In the genomic region with DNA sequence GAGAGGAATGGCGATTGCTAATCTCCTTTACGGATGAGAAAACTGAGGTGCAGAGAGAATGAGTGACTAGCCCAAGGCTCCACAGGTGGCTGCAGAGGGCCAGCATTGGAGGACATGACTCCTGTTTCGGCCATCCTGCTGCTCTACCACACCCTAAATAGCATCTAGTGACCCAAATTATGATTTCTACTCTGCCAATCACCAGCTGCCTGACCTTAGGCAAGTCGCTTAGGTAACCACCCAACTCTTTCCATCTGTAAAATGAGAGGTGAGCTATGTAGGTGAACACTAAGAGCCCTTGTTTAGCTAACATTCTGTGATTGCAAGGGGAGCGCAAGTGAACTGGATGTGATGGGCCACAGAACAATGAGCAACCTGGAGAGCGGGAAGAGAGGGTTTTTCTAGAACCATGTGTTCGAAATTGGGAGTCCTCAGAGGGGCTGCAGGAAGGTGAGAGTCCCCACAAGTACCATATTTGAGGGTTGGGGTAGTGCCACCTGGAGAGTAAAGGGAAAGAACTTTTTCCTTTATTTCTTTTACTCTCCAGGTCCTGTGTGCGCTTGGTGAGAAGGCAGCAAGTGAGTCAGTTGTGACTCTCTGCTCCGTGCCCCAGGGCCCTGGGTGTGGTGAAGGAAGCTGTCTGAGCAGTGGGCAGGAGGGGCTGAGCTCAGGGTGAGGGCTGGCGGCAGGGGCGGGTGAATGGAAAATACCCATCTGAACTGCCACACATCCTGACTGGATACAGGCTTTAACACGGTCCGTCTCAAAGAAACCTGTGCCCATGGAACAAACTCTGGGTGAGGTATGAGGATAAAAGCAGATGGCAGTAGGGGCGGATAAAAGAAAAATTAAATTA, we compare ENCODE assay signal across 11 cellular contexts. TPM values are rescaled to one million over a fixed set of nuclear protein-coding genes. Genes with fewer than 3 reads are reported as not detected.
DNase-seq lines count a peak whose midpoint lies in the region; ATAC-seq and TF ChIP-seq lines count a peak whose summit lies in the region.
"Had no signal": no experiment of that assay in that cellular context is flagged by ENCODE, and none has a peak within 500 bp of the region (broad histone marks: within the 10 kb centered on the region; RNA-seq: fewer than 3 reads in every experiment).

No MANE protein-coding gene starts in this region.

- POLR2A ChIA-PET in Panc1 (lab: Charles Lee): no interaction called here

- H3K9ac ChIP-seq in skeletal muscle satellite cell (ENCODE audit: low read depth, low read length): no peak overlapping the region

- DNase-seq in GM23338 (ENCODE audit: low spot score) (peak; percentile 40), Panc1 (ENCODE audit: low read depth, low spot score) (peak; percentile 72), DMS 273 (lab: John Stamatoyannopoulos, UW; ENCODE audit: unreplicated experiment) (no peak), SHP77 treated with DMSO at 0.1 percent for 48 hours (lab: John Stamatoyannopoulos, UW) (no peak)
- DNase-seq: NCI-H774 had no signal

- H3K4me2 ChIP-seq in GM23338 (peak overlapping the region; percentile 82), skeletal muscle satellite cell (ENCODE audit: low read length) (peak overlapping the region; percentile 95)

- CTCF ChIA-PET in Panc1 (lab: Charles Lee): interaction anchor here (0.7 kb wide), 1 partner anchor 20 kb away, joined by 3 read pairs; no protein-coding TSS in a partner anchor

- BruUV-seq in Panc1 (replicated peaks; lab: Mats Ljungman, UMichigan): TSS peak; percentile 48

- peaks cover 4% of the 10 kb centered on the region; the same call in 1 of the 3 replicates for H3K36me3 Mint-ChIP-seq in GM23338 (ENCODE audit: low read depth)
- H3K36me3 Mint-ChIP-seq: IgD-negative memory B cell had no signal

- peaks cover 10% of the 10 kb centered on the region for H3K4me1 Mint-ChIP-seq in GM23338

- no peaks in the 10 kb centered on the region for H3K36me3 ChIP-seq in GM23338 (ENCODE audit: insufficient read depth)
- H3K36me3 ChIP-seq in Panc1 (ENCODE audit: control insufficient read depth, insufficient read depth, low read length): no peaks in the 10 kb centered on the region
- no peaks in the 10 kb centered on the region for H3K36me3 ChIP-seq in skeletal muscle satellite cell (ENCODE audit: insufficient read depth, low read length)
- H3K36me3 ChIP-seq: cardiac muscle cell had no signal

- H3K27me3 ChIP-seq in GM23338 (ENCODE audit: insufficient read depth) (peaks cover 56% of the 10 kb centered on the region), Panc1 (ENCODE audit: control insufficient read depth, insufficient read depth, low read length) (no peaks in the 10 kb centered on the region), skeletal muscle satellite cell (ENCODE audit: control insufficient read depth, insufficient read depth, low read length) (no peaks in the 10 kb centered on the region)

- H3K27ac Mint-ChIP-seq in GM23338: no peak overlapping the region

- H4K20me1 ChIP-seq in GM23338 (replicated peaks; ENCODE audit: insufficient read depth): no peaks in the 10 kb centered on the region; the same call in 1 of the 2 replicates

- peak overlapping the region; percentile 94 for H3K4me3 Mint-ChIP-seq in GM23338

- H3K27me3 Mint-ChIP-seq in GM23338 (ENCODE audit: insufficient read depth, low read depth, poor library complexity): peaks cover 32% of the 10 kb centered on the region

- no peaks in the 10 kb centered on the region for H3K9me2 ChIP-seq in GM23338 (ENCODE audit: insufficient read depth)

- intact Hi-C loops in Panc1 (cut with micrococcal nuclease; ENCODE audit: unreplicated experiment): no loop called here

- peak overlapping the region; percentile 57 for H3K4me3 ChIP-seq in GM23338
- peak overlapping the region; percentile 61 to 74 for H3K4me3 ChIP-seq in Panc1 (ENCODE audit: low read depth in 2 of 2, low read length in 2 of 2)
- peak overlapping the region; percentile 16 for H3K4me3 ChIP-seq in skeletal muscle satellite cell (ENCODE audit: low read length)

- TF ChIP-seq CTCF in GM23338 (conservative IDR thresholded peaks at IDR 0.05; ENCODE audit: low read depth in 2 of 2) (no peak), Panc1 (IDR thresholded peaks at IDR 0.05) (no peak)

- H3K79me2 ChIP-seq in GM23338 (replicated peaks; ENCODE audit: insufficient read depth): no peaks in the 10 kb centered on the region; the same call in 1 of the 2 replicates

- H2AFZ ChIP-seq in GM23338: peak overlapping the region; percentile 47; the same call in 1 of the 2 replicates

- peaks cover 4% of the 10 kb centered on the region; the same call in 1 of the 3 replicates for H3K9me3 Mint-ChIP-seq in GM23338

- H3K4me1 ChIP-seq in GM23338 (ENCODE audit: insufficient read depth) (peaks cover 9% of the 10 kb centered on the region), Panc1 (ENCODE audit: control insufficient read depth, insufficient read depth, low read length) (peaks cover 13% of the 10 kb centered on the region), skeletal muscle satellite cell (ENCODE audit: control insufficient read depth, insufficient read depth, low read length) (peaks cover 20% of the 10 kb centered on the region)

- peaks cover 6% of the 10 kb centered on the region; the same call in 1 of the 2 replicates for H3F3A ChIP-seq in GM23338 (replicated peaks; ENCODE audit: low read depth)

- ATAC-seq in GM23338 (peak; percentile 17), Panc1 (peak; percentile 88), esophagus mucosa (peak; percentile 98), GM18873 (IDR thresholded peaks at IDR 0.05; ENCODE audit: low FRiP score, unreplicated experiment) (no peak), GM21528 (IDR thresholded peaks at IDR 0.05; ENCODE audit: low FRiP score, unreplicated experiment) (no peak)

- in situ Hi-C loops in Panc1 (cut with HindIII; ENCODE audit: low pct_unique_long_range_greater_than_20kb, low sequenced_read_pairs): no loop called here

- H3K9me3 ChIP-seq in Panc1 (ENCODE audit: control insufficient read depth, insufficient read depth, low read depth, low read length) (peaks cover 6% of the 10 kb centered on the region; the same call in 1 of the 2 replicates), skeletal muscle satellite cell (replicated peaks; ENCODE audit: low read length) (peaks cover 7% of the 10 kb centered on the region)

- H3K27ac ChIP-seq in GM23338 (ENCODE audit: low read depth): no peak overlapping the region
- H3K27ac ChIP-seq in Panc1 (ENCODE audit: low read length): peak overlapping the region; percentile 90
- H3K27ac ChIP-seq: cardiac muscle cell had no signal

TF ChIP-seq in GM23338, 12 proteins besides CTCF, POLR2A, EP300 and RAD21 (continues in another document):
- TF ChIP-seq EZH2 (IDR thresholded peaks at IDR 0.05; ENCODE audit: low read depth, unreplicated experiment): peak; percentile 49

RNA-seq across cellular contexts. Expression of a gene that starts 2.4 kb away (rescaled TPM):
- 2.9 and 3.0 TPM in 2 replicates for total RNA-seq in GM23338 (2014; rRNA removed; shearing (Covaris generic))
- polyA plus RNA-seq in GM23338 (2016; fragmentation: Nextera tagmentation; extraction: Ambion mirVana): 1.1 and 1.8 TPM in 2 replicates
- total RNA-seq in Panc1 (2021; ENCODE audit: unreplicated experiment): 5.7 TPM
- 3.2 TPM for polyA plus RNA-seq in Panc1 (2012; ENCODE audit: insufficient read length)
- 1.8 TPM for total RNA-seq in esophagus mucosa
- not detected in 2 replicates for total RNA-seq in skeletal muscle satellite cell (2012; rRNA removed)
- polyA plus RNA-seq: IgD-negative memory B cell had no signal

Comparison
In these comparisons a context has a peak if more than half of its experiments do, and no peak if none do; other contexts are left out.
1. ATAC-seq: peak in GM23338 (single experiment), Panc1 (single experiment) and esophagus mucosa (single experiment); none in GM18873 (single experiment) and GM21528 (single experiment).
2. DNase-seq: peak in GM23338 (single experiment) and Panc1 (single experiment); none in DMS 273 (single experiment) and SHP77 treated with DMSO at 0.1 percent for 48 hours (single experiment).
3. H3K4me3 ChIP-seq: peak in every context shown above with its lines; median percentile 68 in Panc1; 57 in GM23338; 16 in skeletal muscle satellite cell.